In genomic region chr22:43126506-43127165, GRCh38 we compare ENCODE assay signal across 10 cellular contexts. TPM values are rescaled to one million over a fixed set of nuclear protein-coding genes. Genes with fewer than 3 reads are reported as not detected.
DNase-seq lines count a peak whose midpoint lies in the region; ATAC-seq and TF ChIP-seq lines count a peak whose summit lies in the region.
"Had no signal": no experiment of that assay in that cellular context is flagged by ENCODE, and none has a peak within 500 bp of the region (broad histone marks: within the 10 kb centered on the region; RNA-seq: fewer than 3 reads in every experiment).

No MANE protein-coding gene starts in this region.

- no peak overlapping the region for H3K4me2 ChIP-seq in OCI-LY1 (ENCODE audit: low read length)

- H3K9me3 Mint-ChIP-seq in endodermal cell: no peaks in the 10 kb centered on the region

- TF ChIP-seq CTCF in OCI-LY1 (IDR thresholded peaks at IDR 0.05; ENCODE audit: low read length) (no peak), endodermal cell (conservative IDR thresholded peaks at IDR 0.05) (no peak), GM13976 (IDR thresholded peaks at IDR 0.05; ENCODE audit: borderline replicate concordance, control extremely low read depth, extremely low read depth, insufficient read depth, missing control alignments) (no peak)

- H3K27me3 ChIP-seq in OCI-LY1 (ENCODE audit: insufficient read depth, low read length) (no peaks in the 10 kb centered on the region), endodermal cell (ENCODE audit: control insufficient read depth, insufficient read depth, low read length, poor library complexity, severe bottlenecking) (no peaks in the 10 kb centered on the region)
- H3K27me3 ChIP-seq: tibial artery had no signal

- H3K9ac ChIP-seq in OCI-LY1 (ENCODE audit: low read length): no peak overlapping the region
- H3K9ac ChIP-seq in endodermal cell (ENCODE audit: extremely low read depth, low read length, poor library complexity, severe bottlenecking): no peak overlapping the region

- no peaks in the 10 kb centered on the region for H3K9me3 ChIP-seq in OCI-LY1 (ENCODE audit: low read length)
- no peaks in the 10 kb centered on the region for H3K9me3 ChIP-seq in endodermal cell (ENCODE audit: control insufficient read depth, low read length)
- H3K9me3 ChIP-seq: tibial artery had no signal

- H4K20me1 ChIP-seq in OCI-LY1 (ENCODE audit: insufficient read depth, low read length): no peaks in the 10 kb centered on the region

- H3K4me3 ChIP-seq in OCI-LY1 (ENCODE audit: low read depth, low read length, poor library complexity, severe bottlenecking) (no peak overlapping the region), endodermal cell (ENCODE audit: low read length) (no peak overlapping the region)
- H3K4me3 ChIP-seq: tibial artery had no signal

- no peaks in the 10 kb centered on the region for H3K9me2 ChIP-seq in OCI-LY1 (ENCODE audit: low read depth, low read length)

- DNase-seq in ELF-1 (ENCODE audit: low read depth, low spot score) (peak; percentile 46), endodermal cell (peak; percentile 62), myocyte (ENCODE audit: low read depth) (peak; percentile 33), GM13976 (ENCODE audit: low spot score) (no peak), foreskin melanocyte (no peak), NCI-H2029 (lab: John Stamatoyannopoulos, UW) (no peak)
- DNase-seq: NCI-H187 treated with DMSO at 0.1 percent for 48 hours, tibial artery had no signal

- H3K4me1 Mint-ChIP-seq in endodermal cell: no peaks in the 10 kb centered on the region

- H3K27ac ChIP-seq in OCI-LY1 (ENCODE audit: low read depth, low read length, poor library complexity, severe bottlenecking): peak overlapping the region; percentile 87
- H3K27ac ChIP-seq in endodermal cell (ENCODE audit: low read depth, low read length): no peak overlapping the region
- H3K27ac ChIP-seq: tibial artery had no signal

- H3K36me3 ChIP-seq in OCI-LY1 (ENCODE audit: insufficient read depth, low read length) (peaks cover 51% of the 10 kb centered on the region; the same call in 1 of the 2 replicates), endodermal cell (ENCODE audit: control insufficient read depth, insufficient read depth, low read length) (peaks cover 5% of the 10 kb centered on the region)

- H3K4me3 Mint-ChIP-seq in endodermal cell: no peak overlapping the region

- 78 to 100% methylated on average over 1 to 5 of the region's 5 CpGs for WGBS in endodermal cell (ENCODE audit: insufficient coverage in 1 of 2, insufficient read length in 1 of 2), 2 experiments

- no peak overlapping the region for H3K27ac Mint-ChIP-seq in endodermal cell

- no peak for ATAC-seq in HG03571 (IDR thresholded peaks at IDR 0.05; ENCODE audit: unreplicated experiment)

- H3K4me1 ChIP-seq in OCI-LY1 (ENCODE audit: insufficient read depth, low read length, severe bottlenecking): peaks cover 66% of the 10 kb centered on the region
- no peaks in the 10 kb centered on the region for H3K4me1 ChIP-seq in endodermal cell (ENCODE audit: control insufficient read depth, insufficient read depth, low read length)

- H3K27me3 Mint-ChIP-seq in endodermal cell (ENCODE audit: insufficient read depth): no peaks in the 10 kb centered on the region

- 0 out of 2 replicates have a peak, but pooled peaks cover 4% of the 10 kb centered on the region for H3K79me2 ChIP-seq in OCI-LY1 (ENCODE audit: insufficient read depth, low read length)

- H3F3A ChIP-seq in OCI-LY1 (ENCODE audit: insufficient read depth, low read length): peaks cover 8% of the 10 kb centered on the region

- in situ Hi-C loops in GM13976 (cut with MboI; ENCODE audit: low sequenced_read_pairs, unreplicated experiment): no loop called here

- no peak overlapping the region for H2AFZ ChIP-seq in OCI-LY1 (ENCODE audit: low read length)

- H3K36me3 Mint-ChIP-seq in endodermal cell (ENCODE audit: low read depth): peaks cover 1% of the 10 kb centered on the region

RNA-seq across cellular contexts. Expression of gene BIK, which starts 16.1 kb away (rescaled TPM):
- total RNA-seq in endodermal cell: 10 to 100 TPM in 1 of 2 donors, 1 to 10 TPM in 1; 5.8 to 13.3 TPM
- 0.82 TPM for polyA plus RNA-seq in endodermal cell (2013, experiment 1 of 2)
- polyA plus RNA-seq in endodermal cell (2013, experiment 2 of 2): 0.79 TPM
- not detected in 2 replicates for total RNA-seq in myocyte
- not detected for polyA plus RNA-seq in myocyte (2012)

RNA-seq across cellular contexts. Expression of gene MCAT, which starts 16.6 kb away (rescaled TPM):
- total RNA-seq in endodermal cell: 10 to 100 TPM; 17.1 to 19.9 TPM
- 14.7 TPM for polyA plus RNA-seq in endodermal cell (2013, experiment 1 of 2)
- 14.6 TPM for polyA plus RNA-seq in endodermal cell (2013, experiment 2 of 2)
- 26.4 and 28.0 TPM in 2 replicates for total RNA-seq in myocyte
- 19.6 TPM for polyA plus RNA-seq in myocyte (2012)

RNA-seq across cellular contexts. Expression of gene TSPO, which starts 24.7 kb away (rescaled TPM):
- total RNA-seq in endodermal cell: 10 to 100 TPM in 1 of 2 donors, 1 to 10 TPM in 1; 9.6 to 12.3 TPM
- polyA plus RNA-seq in endodermal cell (2013, experiment 1 of 2): 25.2 TPM
- polyA plus RNA-seq in endodermal cell (2013, experiment 2 of 2): 20.9 TPM
- total RNA-seq in myocyte: 293 and 367 TPM in 2 replicates
- polyA plus RNA-seq in myocyte (2012): 282 TPM

RNA-seq across cellular contexts. Expression of gene TTLL1, which starts 37.4 kb away (rescaled TPM):
- total RNA-seq in endodermal cell (10 to 100 TPM in 1 of 2 donors, 1 to 10 TPM in 1; 6.9 to 10.4 TPM), myocyte (10.6 and 10.8 TPM in 2 replicates)
- polyA plus RNA-seq in endodermal cell (2013, experiment 1 of 2): 27.1 TPM
- polyA plus RNA-seq in endodermal cell (2013, experiment 2 of 2): 28.3 TPM
- polyA plus RNA-seq in myocyte (2012): 23.2 TPM

Comparison
In these comparisons a context has a peak if more than half of its experiments do, and no peak if none do; other contexts are left out.
1. DNase-seq: peak in ELF-1 (single experiment), endodermal cell (single experiment) and myocyte (single experiment); none in GM13976 (single experiment), foreskin melanocyte (single experiment) and NCI-H2029 (single experiment).
2. RNA of gene TSPO, which starts 24.7 kb away (total RNA-seq): 293 to 367 TPM in myocyte; 9.6 to 12.3 TPM in endodermal cell; every median in the first group is over 10 times any median in the second.